Comparison of ENCODE assay signal across 19 cellular contexts in genomic region chrX:26789751-26790150, GRCh38.
DNase-seq lines count a peak whose midpoint lies in the region; ATAC-seq, FAIRE-seq and TF ChIP-seq lines count a peak whose summit lies in the region.
"Had no signal": no experiment of that assay in that cellular context is flagged by ENCODE, and none has a peak within 500 bp of the region (broad histone marks: within the 10 kb centered on the region; RNA-seq: fewer than 3 reads in every experiment).

No MANE protein-coding gene starts in this region.

- peak overlapping the region; percentile 61 for H3K27ac ChIP-seq in ACC112 (ENCODE audit: low read depth, low read length)
- peak overlapping the region; percentile 91 for H3K27ac ChIP-seq in endothelial cell of umbilical vein (ENCODE audit: insufficient read depth, low read depth, low read length)
- no peak overlapping the region for H3K27ac ChIP-seq in endodermal cell (ENCODE audit: low read depth, low read length)
- H3K27ac ChIP-seq: BLaER1 treated with 17β-estradiol and CSF1 and Interleukin-3, amounts not matched to agents 10 nM and 100 nM had no signal

- no peaks in the 10 kb centered on the region for H4K20me1 ChIP-seq in endothelial cell of umbilical vein (replicated peaks; ENCODE audit: control insufficient read depth, extremely low read depth, insufficient read depth, low read length)
- H4K20me1 ChIP-seq: BLaER1 treated with 17β-estradiol and CSF1 and Interleukin-3, amounts not matched to agents 10 nM and 100 nM had no signal

- no peaks in the 10 kb centered on the region for H3K9me1 ChIP-seq in endothelial cell of umbilical vein (replicated peaks; ENCODE audit: control insufficient read depth, extremely low read depth, insufficient read depth, low read length)

- H3K9ac ChIP-seq in endothelial cell of umbilical vein (replicated peaks; ENCODE audit: extremely low read depth, insufficient read depth, low read length) (peak overlapping the region; percentile 65), endodermal cell (ENCODE audit: extremely low read depth, low read length, poor library complexity, severe bottlenecking) (no peak overlapping the region)
- H3K9ac ChIP-seq: BLaER1 treated with 17β-estradiol and CSF1 and Interleukin-3, amounts not matched to agents 10 nM and 100 nM had no signal

- H3K4me3 Mint-ChIP-seq in endodermal cell: no peak overlapping the region
- H3K4me3 Mint-ChIP-seq: B cell; CD8-positive, alpha-beta T cell; H9; IgD-negative memory B cell had no signal

- TF ChIP-seq POLR2A in endothelial cell of umbilical vein (IDR thresholded peaks at IDR 0.05; ENCODE audit: low read depth, low read length): no peak

- no peak for TF ChIP-seq CTCF in cardiac fibroblast (IDR thresholded peaks at IDR 0.05; ENCODE audit: low read depth, low read length)
- TF ChIP-seq CTCF in endothelial cell of umbilical vein (IDR thresholded peaks at IDR 0.05; ENCODE audit: extremely low read depth in 1 of 2, insufficient read depth in 1 of 2, low read depth in 1 of 2, low read length in 2 of 2): no peak
- no peak for TF ChIP-seq CTCF in endodermal cell (conservative IDR thresholded peaks at IDR 0.05)

- BruUV-seq in endothelial cell of umbilical vein (replicated peaks; lab: Mats Ljungman, UMichigan): no TSS peak

- POLR2A ChIA-PET in endothelial cell of umbilical vein (lab: Charles Lee): no interaction called here

- H3K4me1 ChIP-seq in ACC112 (ENCODE audit: control insufficient read depth, insufficient read depth, low read length, unreplicated experiment): peaks cover 7% of the 10 kb centered on the region
- H3K4me1 ChIP-seq in endothelial cell of umbilical vein (ENCODE audit: control insufficient read depth, extremely low read depth, insufficient read depth, low read length): peaks cover 33% of the 10 kb centered on the region
- H3K4me1 ChIP-seq in endodermal cell (ENCODE audit: control insufficient read depth, insufficient read depth, low read length): no peaks in the 10 kb centered on the region
- H3K4me1 ChIP-seq: BLaER1 treated with 17β-estradiol and CSF1 and Interleukin-3, amounts not matched to agents 10 nM and 100 nM had no signal

- H3K4me2 ChIP-seq in endothelial cell of umbilical vein (ENCODE audit: insufficient read depth, low read length): peak overlapping the region; percentile 36
- H3K4me2 ChIP-seq: BLaER1 treated with 17β-estradiol and CSF1 and Interleukin-3, amounts not matched to agents 10 nM and 100 nM had no signal

- peaks cover 23% of the 10 kb centered on the region for H3K9me3 Mint-ChIP-seq in endodermal cell
- H3K9me3 Mint-ChIP-seq: IgD-negative memory B cell had no signal

- peaks cover 1% of the 10 kb centered on the region for H3K27me3 Mint-ChIP-seq in endodermal cell (ENCODE audit: insufficient read depth)
- H3K27me3 Mint-ChIP-seq: B cell, IgD-negative memory B cell had no signal

- CTCF ChIA-PET in endothelial cell of umbilical vein (lab: Charles Lee): interaction anchor here (1.2 to 1.6 kb wide), 2 partner anchors 59 to 231 kb away, joined by 3 read pairs; no protein-coding TSS in a partner anchor

- H3K36me3 ChIP-seq in ACC112 (ENCODE audit: insufficient read depth, low read length): no peaks in the 10 kb centered on the region
- no peaks in the 10 kb centered on the region for H3K36me3 ChIP-seq in endothelial cell of umbilical vein (ENCODE audit: control insufficient read depth in 2 of 2, extremely low read depth in 1 of 2, insufficient read depth in 2 of 2, low read length in 2 of 2)
- no peaks in the 10 kb centered on the region for H3K36me3 ChIP-seq in endodermal cell (ENCODE audit: control insufficient read depth, insufficient read depth, low read length)
- H3K36me3 ChIP-seq: BLaER1 treated with 17β-estradiol and CSF1 and Interleukin-3, amounts not matched to agents 10 nM and 100 nM had no signal

- H3K27me3 ChIP-seq in ACC112 (ENCODE audit: insufficient read depth, low read length): no peaks in the 10 kb centered on the region
- no peaks in the 10 kb centered on the region for H3K27me3 ChIP-seq in endothelial cell of umbilical vein (ENCODE audit: control insufficient read depth in 2 of 2, insufficient read depth in 2 of 2, low read length in 2 of 2)
- no peaks in the 10 kb centered on the region for H3K27me3 ChIP-seq in endodermal cell (ENCODE audit: control insufficient read depth, insufficient read depth, low read length, poor library complexity, severe bottlenecking)

- dilution Hi-C loops in endothelial cell of umbilical vein (cut with MboI; ENCODE audit: extremely low pct_ligation_motif_present, low sequenced_read_pairs): no loop called here

- H3K4me3 ChIP-seq in ACC112 (ENCODE audit: low read depth, low read length) (no peak overlapping the region), cardiac fibroblast (replicated peaks in 1 of 2; ENCODE audit: low read depth in 2 of 2, low read length in 2 of 2) (no peak overlapping the region), endothelial cell of umbilical vein (replicated peaks in 1 of 3; ENCODE audit: insufficient read depth in 1 of 3, low read depth in 1 of 3, low read length in 3 of 3) (no peak overlapping the region), endodermal cell (ENCODE audit: low read length) (no peak overlapping the region)
- H3K4me3 ChIP-seq: BLaER1 treated with 17β-estradiol and CSF1 and Interleukin-3, amounts not matched to agents 10 nM and 100 nM had no signal

- H3K4me1 Mint-ChIP-seq in endodermal cell: no peaks in the 10 kb centered on the region
- H3K4me1 Mint-ChIP-seq: B cell, H9, IgD-negative memory B cell had no signal

- no peaks in the 10 kb centered on the region for H3K9me3 ChIP-seq in endothelial cell of umbilical vein (replicated peaks; ENCODE audit: control insufficient read depth, insufficient read depth, low read length)
- H3K9me3 ChIP-seq in endodermal cell (ENCODE audit: control insufficient read depth, low read length): no peaks in the 10 kb centered on the region
- H3K9me3 ChIP-seq: BLaER1 treated with 17β-estradiol and CSF1 and Interleukin-3, amounts not matched to agents 10 nM and 100 nM had no signal

- H3K36me3 Mint-ChIP-seq in endodermal cell (ENCODE audit: low read depth): no peaks in the 10 kb centered on the region
- H3K36me3 Mint-ChIP-seq: CD8-positive, alpha-beta T cell; IgD-negative memory B cell had no signal

- H2AFZ ChIP-seq in ACC112 (ENCODE audit: low read length, unreplicated experiment) (no peak overlapping the region), endothelial cell of umbilical vein (ENCODE audit: low read depth, low read length) (no peak overlapping the region)

- intact Hi-C loops in endothelial cell of umbilical vein (cut with micrococcal nuclease): loop anchor here (2.0 to 10.0 kb wide), 7 partner anchors 343 to 1613 kb away; no protein-coding TSS in a partner anchor

- H3K79me2 ChIP-seq in ACC112 (ENCODE audit: control insufficient read depth, insufficient read depth, low read length, unreplicated experiment): no peaks in the 10 kb centered on the region
- no peaks in the 10 kb centered on the region for H3K79me2 ChIP-seq in endothelial cell of umbilical vein (ENCODE audit: control insufficient read depth, insufficient read depth, low read length)

- DNase-seq in cardiac fibroblast (ENCODE audit: low read depth in 2 of 2): peak; percentile 0 to 26
- DNase-seq in endothelial cell of umbilical vein (ENCODE audit: low read depth, low spot score): peak; percentile 74
- peak; percentile 58 for DNase-seq in iris pigment epithelial cell (ENCODE audit: low read depth)
- no peak for DNase-seq in NCI-H748 (lab: John Stamatoyannopoulos, UW; ENCODE audit: unreplicated experiment)
- no peak for DNase-seq in EL
- no peak for DNase-seq in endodermal cell
- DNase-seq: 8988T; Calu3; CD8-positive, alpha-beta T cell; DMS79 treated with DMSO at 0.1 percent for 48 hours; H9 had no signal

- H3K27ac Mint-ChIP-seq in endodermal cell: no peak overlapping the region
- H3K27ac Mint-ChIP-seq: B cell; CD8-positive, alpha-beta T cell; H9; IgD-negative memory B cell had no signal

- peak; percentile 77 for FAIRE-seq in endothelial cell of umbilical vein (lab: Jason Lieb, UNC)
- FAIRE-seq: GM12892, H1, HepG2 had no signal

- ATAC-seq in GM18498 (IDR thresholded peaks at IDR 0.05; ENCODE audit: unreplicated experiment): no peak
- ATAC-seq: CD8-positive, alpha-beta T cell; HepG2 had no signal

TF ChIP-seq in endothelial cell of umbilical vein, 7 proteins besides CTCF, POLR2A, EP300 and RAD21:
- TF ChIP-seq JUN (IDR thresholded peaks at IDR 0.05; ENCODE audit: borderline replicate concordance, insufficient read depth, insufficient read length, low read depth) (no peak), GATA2 (IDR thresholded peaks at IDR 0.05; ENCODE audit: insufficient read depth, insufficient read length, low read depth, low read length) (peak; percentile 30)

Comparison
In these comparisons a context has a peak if more than half of its experiments do, and no peak if none do; other contexts are left out.
1. DNase-seq: peak in cardiac fibroblast (2 of 2), endothelial cell of umbilical vein (single experiment) and iris pigment epithelial cell (single experiment); none in NCI-H748 (single experiment), EL (single experiment) and endodermal cell (single experiment).